Comparison of ENCODE assay signal across 8 cellular contexts in genomic region chr10:79374312-79375191, GRCh38. TPM values are rescaled to one million over a fixed set of nuclear protein-coding genes. Genes with fewer than 3 reads are reported as not detected.
A peak's percentile ranks its signal among the peaks of the same experiment; 100 is the strongest.
DNase-seq lines count a peak whose midpoint lies in the region; ATAC-seq and TF ChIP-seq lines count a peak whose summit lies in the region.

No MANE protein-coding gene starts in this region.

- H3K36me3 ChIP-seq in Karpas-422 (ENCODE audit: insufficient read depth, low read length) (no peaks in the 10 kb centered on the region), heart right ventricle (no peaks in the 10 kb centered on the region), psoas muscle (ENCODE audit: insufficient read depth in 1 of 2, low read depth in 1 of 2) (no peaks in the 10 kb centered on the region), uterus (no peaks in the 10 kb centered on the region)

- H3K9me2 ChIP-seq in Karpas-422 (replicated peaks; ENCODE audit: insufficient read depth, low read length), result no peaks in the 10 kb centered on the region

- no peak overlapping the region for H2AFZ ChIP-seq in Karpas-422 (ENCODE audit: low read length)

- intact Hi-C loops in heart right ventricle (cut with DNase I), result loop anchor here in 9 of 10 donors (1.0 to 10.0 kb wide), 9 partner anchors 73 to 230 kb away; partner anchors contain the start of gene ZCCHC24 (in 1 of the 9)
- intact Hi-C loops in psoas muscle (cut with DNase I), result loop anchor here (1.0 to 10.0 kb wide), 6 partner anchors 92 to 550 kb away; no protein-coding TSS in a partner anchor
- intact Hi-C loops in uterus (cut with DNase I; ENCODE audit: low total_unique reads), result loop anchor here (5.0 to 10.0 kb wide), 2 partner anchors 93 to 120 kb away; no protein-coding TSS in a partner anchor

- H3K4me1 ChIP-seq in Karpas-422 (ENCODE audit: low read length) (no peaks in the 10 kb centered on the region), heart right ventricle (peaks cover 7 to 20% (median 11%) of the 10 kb centered on the region in 9 donors), psoas muscle (peaks cover 15% of the 10 kb centered on the region), uterus (peaks cover 1 to 4% of the 10 kb centered on the region in 2 donors)

- H3K4me3 ChIP-seq in Karpas-422 (ENCODE audit: low read length) (no peak overlapping the region), heart right ventricle (no peak overlapping the region), psoas muscle (no peak overlapping the region), uterus (no peak overlapping the region)

- H3K27me3 ChIP-seq in Karpas-422 (ENCODE audit: low read length) (no peaks in the 10 kb centered on the region), heart right ventricle (no peaks in the 10 kb centered on the region), psoas muscle (ENCODE audit: insufficient read depth in 3 of 3, low read length in 2 of 3) (no peaks in the 10 kb centered on the region), uterus (no peaks in the 10 kb centered on the region)

- DNase-seq in NCI-H187 (lab: John Stamatoyannopoulos, UW), result peak; percentile 2 to 36
- DNase-seq in NCI-H187 treated with DMSO at 0.1 percent for 48 hours (lab: John Stamatoyannopoulos, UW), result no peak
- DNase-seq in Karpas-422, result peak; percentile 87
- DNase-seq in SW480 (ENCODE audit: low spot score), result peak; percentile 54
- peak; percentile 62 for DNase-seq in activated naive CD8-positive, alpha-beta T cell treated with anti-CD3 and anti-CD28 coated beads, Interleukin-2, amount 50 U/mL, for 16 hours (ENCODE audit: low read depth, low spot score)
- peak; percentile 82 for DNase-seq in heart right ventricle
- DNase-seq in psoas muscle, result peak; percentile 80 to 90
- peak; percentile 82 to 84 for DNase-seq in uterus

- H4K20me1 ChIP-seq in Karpas-422 (ENCODE audit: insufficient read depth, low read depth, low read length), result no peaks in the 10 kb centered on the region

- H3K4me2 ChIP-seq in Karpas-422 (ENCODE audit: low read depth, low read length, poor library complexity, severe bottlenecking), result no peak overlapping the region

- no peak for TF ChIP-seq POLR2A in uterus (IDR thresholded peaks at IDR 0.05)

- H3K9me3 ChIP-seq in Karpas-422 (ENCODE audit: low read length), result no peaks in the 10 kb centered on the region
- peaks cover 0 to 21% (median 13%) of the 10 kb centered on the region in 11 donors for H3K9me3 ChIP-seq in heart right ventricle
- peaks cover 16% of the 10 kb centered on the region for H3K9me3 ChIP-seq in psoas muscle
- H3K9me3 ChIP-seq in uterus, result no peaks in the 10 kb centered on the region

- 6 to 7% methylated on average over 7 of the region's 7 CpGs for WGBS in heart right ventricle, 2 donors
- 8 to 12% (median 10%) methylated on average over 7 of the region's 7 CpGs for WGBS in psoas muscle, 3 donors

- H3K27ac ChIP-seq in Karpas-422 (ENCODE audit: low read length), result no peak overlapping the region
- H3K27ac ChIP-seq in heart right ventricle, result no peak overlapping the region
- H3K27ac ChIP-seq in psoas muscle, result no peak overlapping the region
- H3K27ac ChIP-seq in uterus, result no peak overlapping the region

- H3K9ac ChIP-seq in Karpas-422 (ENCODE audit: low read length), result no peak overlapping the region

- no peaks in the 10 kb centered on the region for H3K79me2 ChIP-seq in Karpas-422 (ENCODE audit: low read length)

- TF ChIP-seq CTCF in heart right ventricle (IDR thresholded peaks at IDR 0.05) (peak; percentile 93 to 99 (median 98)), psoas muscle (IDR thresholded peaks at IDR 0.05) (peak; percentile 99), uterus (IDR thresholded peaks at IDR 0.05) (peak; percentile 97 to 98 (median 97))

- ATAC-seq in heart right ventricle (peak; percentile 29 to 79 (median 58)), psoas muscle (peak; percentile 55 to 80 (median 72))

RNA-seq across cellular contexts. Expression of gene PPIF, which starts 27.3 kb away (rescaled TPM):
- total RNA-seq in Karpas-422 (2014; rRNA removed; shearing (Covaris generic); ENCODE audit: low replicate concordance), result 29.4 and 32.1 TPM in 2 replicates
- total RNA-seq in heart right ventricle, result 100 to 1,000 TPM in 9 of 10 donors, 10 to 100 TPM in 1; 95.5 to 205 (median 148) TPM
- 100 to 1,000 TPM in 1 of 2 donors, 10 to 100 TPM in 1; 44.3 to 144 TPM for polyA plus RNA-seq in heart right ventricle
- total RNA-seq in psoas muscle, result 100 to 1,000 TPM in 2 of 4 donors, 10 to 100 TPM in 2; 44.6 to 181 (median 89.4) TPM
- 100 to 1,000 TPM in 1 of 3 donors, 10 to 100 TPM in 2; 85.4 to 297 (median 85.9) TPM for polyA plus RNA-seq in psoas muscle
- 10 to 100 TPM in 3 of 4 donors, under 1 TPM in 1; 0.26 to 22.6 (median 12.7) TPM for total RNA-seq in uterus
